In the genomic region with DNA sequence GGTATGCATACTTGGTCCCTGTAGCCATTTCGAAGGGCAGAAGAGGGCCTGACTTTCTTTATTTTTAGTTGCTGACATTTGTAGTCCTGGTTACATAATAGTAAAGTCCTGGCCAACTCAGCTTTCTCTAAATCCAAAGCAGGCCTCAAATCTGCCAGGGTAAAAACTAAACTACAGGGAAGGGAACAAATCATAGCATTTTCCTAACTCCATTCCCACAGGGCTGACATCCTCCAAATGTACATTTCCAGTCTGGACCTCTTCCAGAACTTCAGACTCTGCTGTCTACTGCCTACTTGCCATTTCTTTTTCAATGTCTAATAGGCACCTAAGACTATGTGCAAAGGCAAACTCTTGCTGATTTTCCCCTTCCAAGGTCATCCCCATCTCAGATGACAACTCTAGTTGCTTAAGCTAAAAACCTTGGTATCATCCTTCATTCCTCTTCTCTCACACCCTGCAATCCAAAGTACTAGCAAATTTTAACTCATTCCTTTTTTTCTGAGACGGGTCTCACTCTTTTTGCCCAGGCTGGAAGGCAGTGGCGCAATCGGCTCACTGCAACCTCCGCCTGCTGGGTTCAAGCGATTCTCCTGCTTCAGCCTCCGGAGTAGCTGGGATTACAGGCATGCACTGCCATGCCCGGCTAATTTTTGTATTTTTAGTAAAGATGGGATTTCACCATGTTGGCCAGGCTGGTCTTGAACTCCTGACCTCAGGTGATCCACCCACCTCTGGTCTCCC, we compare ENCODE assay signal across 9 cellular contexts. TPM values are rescaled to one million over a fixed set of nuclear protein-coding genes. Genes with fewer than 3 reads are reported as not detected.
A peak's percentile ranks its signal among the peaks of the same experiment; 100 is the strongest.
DNase-seq lines count a peak whose midpoint lies in the region; TF ChIP-seq lines count a peak whose summit lies in the region.
"Had no signal": no experiment of that assay in that cellular context is flagged by ENCODE, and none has a peak within 500 bp of the region (broad histone marks: within the 10 kb centered on the region; RNA-seq: fewer than 3 reads in every experiment).

No MANE protein-coding gene starts in this region.

- peaks cover 0 to 4% (median 0%) of the 10 kb centered on the region in 5 donors for H3K9me3 Mint-ChIP-seq in CD8-positive, alpha-beta memory T cell

- peaks cover 0 to 68% (median 15%) of the 10 kb centered on the region in 3 donors for H3K36me3 Mint-ChIP-seq in CD8-positive, alpha-beta memory T cell

- peak overlapping the region; percentile 54 to 100 (median 96) for H3K27ac Mint-ChIP-seq in CD8-positive, alpha-beta memory T cell

- no peak for TF ChIP-seq EP300 in ovary (IDR thresholded peaks at IDR 0.05)

- TF ChIP-seq CTCF in ovary (IDR thresholded peaks at IDR 0.05) = no peak
- no peak for TF ChIP-seq CTCF in GM13977 (IDR thresholded peaks at IDR 0.05; ENCODE audit: extremely low read depth, insufficient read depth, missing control alignments)

- intact Hi-C loops in ovary (cut with DNase I) = no loop called here

- H3K27ac ChIP-seq in CD8-positive, alpha-beta memory T cell (ENCODE audit: low read depth, low read length) = peak overlapping the region; percentile 0
- peak overlapping the region; percentile 29 to 97 for H3K27ac ChIP-seq in ovary

- H3K4me3 ChIP-seq in CD8-positive, alpha-beta memory T cell (ENCODE audit: low read length) = no peak overlapping the region
- H3K4me3 ChIP-seq in endocrine pancreas (ENCODE audit: control insufficient read depth, insufficient read depth, low read length) (peak overlapping the region; percentile 71), ovary (peak overlapping the region; percentile 4)

- H3K36me3 ChIP-seq in CD8-positive, alpha-beta memory T cell (ENCODE audit: insufficient read depth, low read length) = peaks cover 34% of the 10 kb centered on the region
- H3K36me3 ChIP-seq in endocrine pancreas (ENCODE audit: control insufficient read depth, insufficient read depth, low read length) (peaks cover 2% of the 10 kb centered on the region), ovary (no peaks in the 10 kb centered on the region)

- H3K9me3 ChIP-seq in CD8-positive, alpha-beta memory T cell (ENCODE audit: low read length) = no peaks in the 10 kb centered on the region
- H3K9me3 ChIP-seq in endocrine pancreas (ENCODE audit: control insufficient read depth, low read length) = no peaks in the 10 kb centered on the region
- H3K9me3 ChIP-seq in ovary = no peaks in the 10 kb centered on the region

- peaks cover 0 to 3% of the 10 kb centered on the region in 2 donors for H3K27me3 Mint-ChIP-seq in CD8-positive, alpha-beta memory T cell

- no peak overlapping the region for H3K9ac ChIP-seq in endocrine pancreas (ENCODE audit: control insufficient read depth, insufficient read depth, low read length)

- TF ChIP-seq POLR2A in ovary (IDR thresholded peaks at IDR 0.05) = no peak

- POLR2A ChIA-PET in CD8-positive, alpha-beta memory T cell (lab: Charles Lee) = no interaction called here

- H3K4me1 ChIP-seq in CD8-positive, alpha-beta memory T cell (ENCODE audit: insufficient read depth, low read length) = peaks cover 36% of the 10 kb centered on the region
- H3K4me1 ChIP-seq in endocrine pancreas (ENCODE audit: control insufficient read depth, insufficient read depth, low read length) (no peaks in the 10 kb centered on the region), ovary (ENCODE audit: insufficient read depth) (peaks cover 9% of the 10 kb centered on the region)

- CTCF ChIA-PET in CD8-positive, alpha-beta memory T cell (lab: Charles Lee) = interaction anchor here (1.0 kb wide), 3 partner anchors 9 to 238 kb away, joined by 3 read pairs; no protein-coding TSS in a partner anchor

- no peaks in the 10 kb centered on the region for H3K27me3 ChIP-seq in CD8-positive, alpha-beta memory T cell (ENCODE audit: insufficient read depth, low read length, poor library complexity, severe bottlenecking)
- no peaks in the 10 kb centered on the region for H3K27me3 ChIP-seq in endocrine pancreas (ENCODE audit: control insufficient read depth, insufficient read depth, low read length)
- H3K27me3 ChIP-seq in ovary = no peaks in the 10 kb centered on the region

- H3K4me1 Mint-ChIP-seq in CD8-positive, alpha-beta memory T cell = peaks cover 38 to 51% (median 39%) of the 10 kb centered on the region in 3 donors

- no peak for DNase-seq in CD8-positive, alpha-beta memory T cell
- DNase-seq in ovary (no peak), SHP77 (lab: John Stamatoyannopoulos, UW) (no peak), COLO829 (ENCODE audit: low spot score) (no peak), GM13977 (ENCODE audit: low spot score) (no peak), A172 (ENCODE audit: low spot score) (no peak)
- DNase-seq: NCI-H2171 had no signal

- in situ Hi-C loops in GM13977 (cut with MboI; ENCODE audit: low pct_unique_long_range_greater_than_20kb, low sequenced_read_pairs, unreplicated experiment) = no loop called here

- peak overlapping the region; percentile 37 to 98 (median 96) for H3K4me3 Mint-ChIP-seq in CD8-positive, alpha-beta memory T cell

- whole genome bisulfite sequencing in ovary, 3 donors = 60 to 77% (median 69%) methylated on average over 8 of the region's 8 CpGs

TF ChIP-seq in PFSK-1, 5 proteins besides CTCF, POLR2A, EP300 and RAD21:
- TF ChIP-seq, protein P1, sequence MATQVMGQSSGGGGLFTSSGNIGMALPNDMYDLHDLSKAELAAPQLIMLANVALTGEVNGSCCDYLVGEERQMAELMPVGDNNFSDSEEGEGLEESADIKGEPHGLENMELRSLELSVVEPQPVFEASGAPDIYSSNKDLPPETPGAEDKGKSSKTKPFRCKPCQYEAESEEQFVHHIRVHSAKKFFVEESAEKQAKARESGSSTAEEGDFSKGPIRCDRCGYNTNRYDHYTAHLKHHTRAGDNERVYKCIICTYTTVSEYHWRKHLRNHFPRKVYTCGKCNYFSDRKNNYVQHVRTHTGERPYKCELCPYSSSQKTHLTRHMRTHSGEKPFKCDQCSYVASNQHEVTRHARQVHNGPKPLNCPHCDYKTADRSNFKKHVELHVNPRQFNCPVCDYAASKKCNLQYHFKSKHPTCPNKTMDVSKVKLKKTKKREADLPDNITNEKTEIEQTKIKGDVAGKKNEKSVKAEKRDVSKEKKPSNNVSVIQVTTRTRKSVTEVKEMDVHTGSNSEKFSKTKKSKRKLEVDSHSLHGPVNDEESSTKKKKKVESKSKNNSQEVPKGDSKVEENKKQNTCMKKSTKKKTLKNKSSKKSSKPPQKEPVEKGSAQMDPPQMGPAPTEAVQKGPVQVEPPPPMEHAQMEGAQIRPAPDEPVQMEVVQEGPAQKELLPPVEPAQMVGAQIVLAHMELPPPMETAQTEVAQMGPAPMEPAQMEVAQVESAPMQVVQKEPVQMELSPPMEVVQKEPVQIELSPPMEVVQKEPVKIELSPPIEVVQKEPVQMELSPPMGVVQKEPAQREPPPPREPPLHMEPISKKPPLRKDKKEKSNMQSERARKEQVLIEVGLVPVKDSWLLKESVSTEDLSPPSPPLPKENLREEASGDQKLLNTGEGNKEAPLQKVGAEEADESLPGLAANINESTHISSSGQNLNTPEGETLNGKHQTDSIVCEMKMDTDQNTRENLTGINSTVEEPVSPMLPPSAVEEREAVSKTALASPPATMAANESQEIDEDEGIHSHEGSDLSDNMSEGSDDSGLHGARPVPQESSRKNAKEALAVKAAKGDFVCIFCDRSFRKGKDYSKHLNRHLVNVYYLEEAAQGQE (IDR thresholded peaks at IDR 0.05; ENCODE audit: insufficient read depth in 1 of 2, low read depth in 2 of 2, low read length in 2 of 2) = no peak
- TF ChIP-seq SIN3A (IDR thresholded peaks at IDR 0.05; ENCODE audit: borderline replicate concordance, insufficient read depth, low read length) (no peak), TAF1 (IDR thresholded peaks at IDR 0.05; ENCODE audit: borderline replicate concordance, insufficient read depth, low read length) (no peak), POLR2AphosphoS5 (IDR thresholded peaks at IDR 0.05; ENCODE audit: low read depth, low read length) (0 out of 2 replicates have a peak, but pooled peaks have one; percentile 18)

RNA-seq across cellular contexts. Expression of a gene that starts 2.0 kb away (rescaled TPM):
- total RNA-seq in CD8-positive, alpha-beta memory T cell = 10 to 100 TPM; 12.7 to 13.2 TPM
- polyA plus RNA-seq in CD8-positive, alpha-beta memory T cell = 11.7 TPM
- 166 TPM for polyA plus RNA-seq in PFSK-1 (2012; ENCODE audit: insufficient read length, low read depth)
- total RNA-seq in ovary = 10 to 100 TPM; 22.1 to 84.9 (median 29.2) TPM
- 10 to 100 TPM; 34.9 to 62.1 TPM for polyA plus RNA-seq in ovary
- total RNA-seq in A172 (2014; rRNA removed; shearing (Covaris generic)) = 45.3 and 46.9 TPM in 2 replicates

RNA-seq across cellular contexts. Expression of a gene that starts 4.3 kb away (rescaled TPM):
- 10 to 100 TPM; 49.0 to 54.7 TPM for total RNA-seq in CD8-positive, alpha-beta memory T cell
- polyA plus RNA-seq in CD8-positive, alpha-beta memory T cell = 4.2 TPM
- 69.7 TPM for polyA plus RNA-seq in PFSK-1 (2012; ENCODE audit: insufficient read length, low read depth)
- total RNA-seq in ovary = 100 to 1,000 TPM in 2 of 7 donors, 10 to 100 TPM in 5; 25.2 to 122 (median 79.7) TPM
- polyA plus RNA-seq in ovary = 10 to 100 TPM; 18.1 to 35.0 TPM
- 2.3 and 11.8 TPM in 2 replicates for total RNA-seq in A172 (2014; rRNA removed; shearing (Covaris generic))

RNA-seq across cellular contexts. Expression of a gene that starts 28.6 kb away (rescaled TPM):
- total RNA-seq in CD8-positive, alpha-beta memory T cell = 10 to 100 TPM; 98.7 to 99.3 TPM
- 80.8 TPM for polyA plus RNA-seq in CD8-positive, alpha-beta memory T cell
- 144 TPM for polyA plus RNA-seq in PFSK-1 (2012; ENCODE audit: insufficient read length, low read depth)
- 100 to 1,000 TPM in 1 of 7 donors, 10 to 100 TPM in 6; 70.7 to 100 (median 97.4) TPM for total RNA-seq in ovary
- polyA plus RNA-seq in ovary = 100 to 1,000 TPM; 128 to 226 TPM
- total RNA-seq in A172 (2014; rRNA removed; shearing (Covaris generic)) = 133 and 149 TPM in 2 replicates

RNA-seq across cellular contexts. Expression of a gene that starts 30.5 kb away (rescaled TPM):
- 100 to 1,000 TPM; 386 to 398 TPM for total RNA-seq in CD8-positive, alpha-beta memory T cell
- 89.8 TPM for polyA plus RNA-seq in CD8-positive, alpha-beta memory T cell
- 474 TPM for polyA plus RNA-seq in PFSK-1 (2012; ENCODE audit: insufficient read length, low read depth)
- 100 to 1,000 TPM in 2 of 7 donors, 10 to 100 TPM in 5; 21.1 to 479 (median 66.4) TPM for total RNA-seq in ovary
- 10 to 100 TPM; 30.8 to 87.4 TPM for polyA plus RNA-seq in ovary
- total RNA-seq in A172 (2014; rRNA removed; shearing (Covaris generic)) = 86.0 and 319 TPM in 2 replicates

RNA-seq across cellular contexts. Expression of a gene that starts 31.5 kb away (rescaled TPM):
- 1 to 10 TPM; 1.8 to 2.1 TPM for total RNA-seq in CD8-positive, alpha-beta memory T cell
- 0.12 TPM for polyA plus RNA-seq in CD8-positive, alpha-beta memory T cell
- 0.15 TPM for polyA plus RNA-seq in PFSK-1 (2012; ENCODE audit: insufficient read length, low read depth)
- under 1 TPM in 6 of 7 donors, not detected in 1; 0.08 to 0.48 (median 0.30) TPM for total RNA-seq in ovary
- polyA plus RNA-seq in ovary = under 1 TPM; 0.15 to 0.48 TPM
- 0.36 and 0.67 TPM in 2 replicates for total RNA-seq in A172 (2014; rRNA removed; shearing (Covaris generic))
